Comparison of ENCODE assay signal across 25 cellular contexts in genomic region chr6:89252902-89253301, GRCh38. TPM values are rescaled to one million over a fixed set of nuclear protein-coding genes. Genes with fewer than 3 reads are reported as not detected.
"Had no signal": no experiment of that assay in that cellular context is flagged by ENCODE, and none has a peak within 500 bp of the region (broad histone marks: within the 10 kb centered on the region; RNA-seq: fewer than 3 reads in every experiment).

No MANE protein-coding gene starts in this region.

- H3K27me3 ChIP-seq: gastrocnemius medialis, heart right ventricle, pancreas, tibial artery, upper lobe of left lung, vagina had no signal

- H3K27ac ChIP-seq: dorsolateral prefrontal cortex, gastrocnemius medialis, heart right ventricle, left ventricle myocardium inferior, lower lobe of right lung, pancreas, tibial artery, upper lobe of left lung, vagina had no signal

- H3K9me3 Mint-ChIP-seq: immature natural killer cell; memory B cell; mesothelial cell of epicardium; nephron; stimulated activated effector memory CD8-positive, alpha-beta T cell treated with anti-CD3 and anti-CD28 coated beads, Interleukin-12 subunit alpha, Interleukin-12 subunit beta, amount 100 ng/mL, for 72 hours had no signal

- H3K36me3 ChIP-seq: gastrocnemius medialis, heart right ventricle, left ventricle myocardium inferior, lower lobe of right lung, pancreas, tibial artery, upper lobe of left lung, vagina had no signal

- H3K4me1 Mint-ChIP-seq: immature natural killer cell; memory B cell; mesothelial cell of epicardium; naive B cell; stimulated activated effector memory CD8-positive, alpha-beta T cell treated with anti-CD3 and anti-CD28 coated beads, Interleukin-12 subunit alpha, Interleukin-12 subunit beta, amount 100 ng/mL, for 72 hours had no signal

- H3K4me2 ChIP-seq: smooth muscle cell had no signal

- ATAC-seq: gastrocnemius medialis; heart right ventricle; lower lobe of right lung; pancreas; right cardiac atrium; stimulated activated effector memory CD8-positive, alpha-beta T cell treated with anti-CD3 and anti-CD28 coated beads, Interleukin-12 subunit alpha, Interleukin-12 subunit beta, amount 100 ng/mL, for 72 hours; stimulated activated naive CD8-positive, alpha-beta T cell treated with anti-CD3 and anti-CD28 coated beads, Interleukin-15, Interleukin-2, amounts not matched to agents 100 U/mL and 50 U/mL, for 24 hours had no signal

- H3K4me1 ChIP-seq: gastrocnemius medialis, heart right ventricle, left ventricle myocardium inferior, lower lobe of right lung, pancreas, tibial artery, upper lobe of left lung, vagina had no signal

- H3K9me3 ChIP-seq: gastrocnemius medialis, heart right ventricle, left ventricle myocardium inferior, lower lobe of right lung, pancreas, tibial artery, upper lobe of left lung, vagina had no signal

- H3K4me3 ChIP-seq: dorsolateral prefrontal cortex, gastrocnemius medialis, heart right ventricle, left ventricle myocardium inferior, lower lobe of right lung, pancreas, smooth muscle cell, tibial artery, upper lobe of left lung, vagina had no signal

- DNase-seq: cortex of kidney; dorsolateral prefrontal cortex; effector CD8-positive, alpha-beta T cell; gastrocnemius medialis; heart right ventricle; immature natural killer cell; left ventricle myocardium inferior; lower lobe of right lung; naive B cell; occipital lobe; pancreas; right cardiac atrium; stimulated activated CD4-positive, alpha-beta T cell treated with anti-CD3 and anti-CD28 coated beads, Interleukin-2, amount 100 ng/mL, for 48 hours; stimulated activated naive CD8-positive, alpha-beta T cell treated with anti-CD3 and anti-CD28 coated beads, Interleukin-15, Interleukin-2, amounts not matched to agents 100 U/mL and 50 U/mL, for 24 hours; tibial artery; upper lobe of left lung had no signal

- H3K27ac Mint-ChIP-seq: memory B cell; mesothelial cell of epicardium; nephron; progenitor cell of endocrine pancreas; stimulated activated effector memory CD8-positive, alpha-beta T cell treated with anti-CD3 and anti-CD28 coated beads, Interleukin-12 subunit alpha, Interleukin-12 subunit beta, amount 100 ng/mL, for 72 hours had no signal

- H3K36me3 Mint-ChIP-seq: immature natural killer cell; mesothelial cell of epicardium; naive B cell; stimulated activated effector memory CD8-positive, alpha-beta T cell treated with anti-CD3 and anti-CD28 coated beads, Interleukin-12 subunit alpha, Interleukin-12 subunit beta, amount 100 ng/mL, for 72 hours had no signal

- H3K4me3 Mint-ChIP-seq: immature natural killer cell; memory B cell; mesothelial cell of epicardium; naive B cell; nephron; stimulated activated effector memory CD8-positive, alpha-beta T cell treated with anti-CD3 and anti-CD28 coated beads, Interleukin-12 subunit alpha, Interleukin-12 subunit beta, amount 100 ng/mL, for 72 hours had no signal

- H3K27me3 Mint-ChIP-seq: progenitor cell of endocrine pancreas had no signal

RNA-seq across cellular contexts. Expression of gene GABRR1, which starts 35.7 kb away (rescaled TPM):
- total RNA-seq: dorsolateral prefrontal cortex, fibroblast of villous mesenchyme, heart right ventricle, left ventricle myocardium inferior, lower lobe of right lung, mesothelial cell of epicardium, occipital lobe, pancreas, progenitor cell of endocrine pancreas, right cardiac atrium, smooth muscle cell, temporal lobe, upper lobe of left lung, vagina had no signal
